ENCODE assay signal across 21 cellular contexts in genomic region chr3:41112466-41112865, GRCh38.
DNase-seq lines count a peak whose midpoint lies in the region; ATAC-seq and TF ChIP-seq lines count a peak whose summit lies in the region.
"Had no signal": no experiment of that assay in that cellular context is flagged by ENCODE, and none has a peak within 500 bp of the region (broad histone marks: within the 10 kb centered on the region; RNA-seq: fewer than 3 reads in every experiment).

No MANE protein-coding gene starts in this region.

- H4K20me1 ChIP-seq in BLaER1 (no peaks in the 10 kb centered on the region), GM23338 (replicated peaks; ENCODE audit: insufficient read depth) (no peaks in the 10 kb centered on the region)

- H3K4me2 ChIP-seq in BLaER1 (peak overlapping the region; percentile 85), GM23338 (no peak overlapping the region)

- H3K36me3 Mint-ChIP-seq in WTC11 (no peaks in the 10 kb centered on the region), memory B cell (no peaks in the 10 kb centered on the region), Caco-2 (ENCODE audit: insufficient read depth, unreplicated experiment) (no peaks in the 10 kb centered on the region), progenitor cell of endocrine pancreas (ENCODE audit: insufficient read depth) (no peaks in the 10 kb centered on the region), GM23338 (ENCODE audit: low read depth) (no peaks in the 10 kb centered on the region)

- no peak for TF ChIP-seq CTCF in WTC11 (IDR thresholded peaks at IDR 0.05)
- TF ChIP-seq CTCF in Caco-2 (IDR thresholded peaks at IDR 0.05; ENCODE audit: insufficient read depth in 1 of 2, low read depth in 1 of 2, low read length in 1 of 2, severe bottlenecking in 1 of 2, unreplicated experiment in 1 of 2): no peak
- TF ChIP-seq CTCF in progenitor cell of endocrine pancreas (IDR thresholded peaks at IDR 0.05; ENCODE audit: unreplicated experiment): no peak
- TF ChIP-seq CTCF in RWPE1 (conservative IDR thresholded peaks at IDR 0.05; ENCODE audit: low read depth): no peak
- TF ChIP-seq CTCF in GM23338 (conservative IDR thresholded peaks at IDR 0.05; ENCODE audit: low read depth in 2 of 2): no peak

- H3K4me3 Mint-ChIP-seq in WTC11 (no peak overlapping the region), memory B cell (no peak overlapping the region), Caco-2 (ENCODE audit: unreplicated experiment) (no peak overlapping the region), progenitor cell of endocrine pancreas (ENCODE audit: low read depth) (no peak overlapping the region), GM23338 (no peak overlapping the region)
- H3K4me3 Mint-ChIP-seq: CD4-positive, alpha-beta T cell; HFFc6 had no signal

- BruUV-seq in Caco-2 (replicated peaks; lab: Mats Ljungman, UMichigan): no TSS peak

- H3K27ac ChIP-seq in BLaER1: peak overlapping the region; percentile 52
- no peak overlapping the region for H3K27ac ChIP-seq in RWPE1
- no peak overlapping the region for H3K27ac ChIP-seq in GM23338 (ENCODE audit: low read depth)
- H3K27ac ChIP-seq: GM23248 had no signal

- no peaks in the 10 kb centered on the region for H3K27me3 ChIP-seq in BLaER1
- H3K27me3 ChIP-seq in Caco-2 (replicated peaks; ENCODE audit: control insufficient read depth, insufficient read depth, low read length): no peaks in the 10 kb centered on the region
- no peaks in the 10 kb centered on the region for H3K27me3 ChIP-seq in GM23338 (ENCODE audit: insufficient read depth)

- DNase-seq in NAMALWA (ENCODE audit: low spot score): peak; percentile 57
- DNase-seq in WTC11 (ENCODE audit: low spot score): no peak
- no peak for DNase-seq in memory B cell (ENCODE audit: low spot score in 2 of 2)
- DNase-seq in Caco-2: no peak
- no peak for DNase-seq in progenitor cell of endocrine pancreas (ENCODE audit: low spot score, unreplicated experiment)
- DNase-seq in RWPE1 (ENCODE audit: low spot score): no peak
- no peak for DNase-seq in GM23338 (ENCODE audit: low spot score)
- DNase-seq: 8988T; C1 segment of cervical spinal cord; CD4-positive, alpha-beta T cell; DMS153; DMS79; GDM1; GM23248; H7; HFFc6; KG1 had no signal

- H3K4me1 Mint-ChIP-seq in WTC11: peaks cover 20% of the 10 kb centered on the region
- peaks cover 5% of the 10 kb centered on the region for H3K4me1 Mint-ChIP-seq in memory B cell
- H3K4me1 Mint-ChIP-seq in Caco-2 (ENCODE audit: low read depth, unreplicated experiment): peaks cover 18% of the 10 kb centered on the region
- H3K4me1 Mint-ChIP-seq in progenitor cell of endocrine pancreas (ENCODE audit: low read depth): peaks cover 10% of the 10 kb centered on the region
- H3K4me1 Mint-ChIP-seq in GM23338: peaks cover 7% of the 10 kb centered on the region; the same call in 2 of the 3 replicates

- POLR2A ChIA-PET in WTC11 (lab: Charles Lee): no interaction called here
- POLR2A ChIA-PET in Caco-2 (lab: Charles Lee): no interaction called here
- POLR2A ChIA-PET in RWPE1 (lab: Yijun Ruan, JAX; ENCODE audit: low non-redundant PET): no interaction called here

- intact Hi-C loops in Caco-2 (cut with micrococcal nuclease; ENCODE audit: unreplicated experiment): no loop called here

- H3K4me1 ChIP-seq in BLaER1: peaks cover 58% of the 10 kb centered on the region
- H3K4me1 ChIP-seq in Caco-2: peaks cover 7% of the 10 kb centered on the region; the same call in 1 of the 2 replicates
- no peaks in the 10 kb centered on the region for H3K4me1 ChIP-seq in GM23338 (ENCODE audit: insufficient read depth)

- no peaks in the 10 kb centered on the region for H3K79me2 ChIP-seq in GM23338 (replicated peaks; ENCODE audit: insufficient read depth)

- H3F3A ChIP-seq in GM23338 (replicated peaks; ENCODE audit: low read depth): no peaks in the 10 kb centered on the region

- H3K9me3 ChIP-seq in BLaER1 (no peaks in the 10 kb centered on the region), Caco-2 (no peaks in the 10 kb centered on the region)

- peaks cover 13% of the 10 kb centered on the region; the same call in 1 of the 2 replicates for H3K9me2 ChIP-seq in GM23338 (ENCODE audit: insufficient read depth)

- H2AFZ ChIP-seq in GM23338: no peak overlapping the region
- H2AFZ ChIP-seq: GM23248 had no signal

- ATAC-seq in WTC11 (no peak), memory B cell (ENCODE audit: low read depth) (no peak), GM23338 (no peak)
- ATAC-seq: HCT116, HepG2 had no signal

- H3K9ac ChIP-seq in BLaER1: no peak overlapping the region
- H3K9ac ChIP-seq: GM23248 had no signal

- H3K27me3 Mint-ChIP-seq in WTC11 (ENCODE audit: low read depth) (no peaks in the 10 kb centered on the region), memory B cell (peaks cover 9% of the 10 kb centered on the region), Caco-2 (ENCODE audit: insufficient read depth, unreplicated experiment) (no peaks in the 10 kb centered on the region), progenitor cell of endocrine pancreas (peaks cover 4% of the 10 kb centered on the region), GM23338 (ENCODE audit: insufficient read depth, low read depth, poor library complexity) (no peaks in the 10 kb centered on the region)
- H3K27me3 Mint-ChIP-seq: CD4-positive, alpha-beta T cell had no signal

- H3K9me3 Mint-ChIP-seq in WTC11 (no peaks in the 10 kb centered on the region), memory B cell (no peaks in the 10 kb centered on the region), Caco-2 (ENCODE audit: unreplicated experiment) (no peaks in the 10 kb centered on the region), progenitor cell of endocrine pancreas (ENCODE audit: low read depth) (no peaks in the 10 kb centered on the region), GM23338 (no peaks in the 10 kb centered on the region; the same call in 2 of the 3 replicates)
- H3K9me3 Mint-ChIP-seq: CD4-positive, alpha-beta T cell; HFFc6; IgD-negative memory B cell had no signal

- CTCF ChIA-PET in WTC11 (lab: Charles Lee): no interaction called here
- CTCF ChIA-PET in Caco-2 (lab: Charles Lee): no interaction called here
- CTCF ChIA-PET in RWPE1 (lab: Yijun Ruan, JAX): interaction anchor here (0.7 kb wide), 1 partner anchor 12 kb away, joined by 3 read pairs; no protein-coding TSS in a partner anchor

- H3K4me3 ChIP-seq in BLaER1 (no peak overlapping the region), Caco-2 (ENCODE audit: low read depth, low read length) (no peak overlapping the region), GM23338 (no peak overlapping the region)
- H3K4me3 ChIP-seq: GM23248 had no signal

- no peaks in the 10 kb centered on the region for H3K36me3 ChIP-seq in BLaER1
- H3K36me3 ChIP-seq in Caco-2 (ENCODE audit: control insufficient read depth, insufficient read depth, low read length): no peaks in the 10 kb centered on the region
- no peaks in the 10 kb centered on the region for H3K36me3 ChIP-seq in GM23338 (ENCODE audit: insufficient read depth)

- H3K27ac Mint-ChIP-seq in WTC11 (no peak overlapping the region), memory B cell (peak overlapping the region; percentile 6), Caco-2 (ENCODE audit: unreplicated experiment) (no peak overlapping the region), progenitor cell of endocrine pancreas (no peak overlapping the region), GM23338 (no peak overlapping the region)
- H3K27ac Mint-ChIP-seq: CD4-positive, alpha-beta T cell; HFFc6 had no signal

TF ChIP-seq in WTC11, 78 proteins besides CTCF, POLR2A, EP300 and RAD21:
- TF ChIP-seq MYBL2 (CRISPR knock-in tag; IDR thresholded peaks at IDR 0.05): no peak
- 0 out of 2 replicates have a peak, but pooled peaks have one; percentile 30 for TF ChIP-seq ZNF512 (CRISPR knock-in tag; IDR thresholded peaks at IDR 0.05; ENCODE audit: borderline replicate concordance)

TF ChIP-seq in GM23338, 12 proteins besides CTCF, POLR2A, EP300 and RAD21:
- TF ChIP-seq NANOG (IDR thresholded peaks at IDR 0.05; ENCODE audit: borderline replicate concordance) (no peak), EZH2phosphoT487 (IDR thresholded peaks at IDR 0.05; ENCODE audit: unreplicated experiment) (no peak), ZNF331 (CRISPR knock-in tag; IDR thresholded peaks at IDR 0.05; ENCODE audit: low read depth) (no peak), CREB1 (CRISPR knock-in tag; IDR thresholded peaks at IDR 0.05; ENCODE audit: low read depth) (no peak)
- TF ChIP-seq, protein P1, sequence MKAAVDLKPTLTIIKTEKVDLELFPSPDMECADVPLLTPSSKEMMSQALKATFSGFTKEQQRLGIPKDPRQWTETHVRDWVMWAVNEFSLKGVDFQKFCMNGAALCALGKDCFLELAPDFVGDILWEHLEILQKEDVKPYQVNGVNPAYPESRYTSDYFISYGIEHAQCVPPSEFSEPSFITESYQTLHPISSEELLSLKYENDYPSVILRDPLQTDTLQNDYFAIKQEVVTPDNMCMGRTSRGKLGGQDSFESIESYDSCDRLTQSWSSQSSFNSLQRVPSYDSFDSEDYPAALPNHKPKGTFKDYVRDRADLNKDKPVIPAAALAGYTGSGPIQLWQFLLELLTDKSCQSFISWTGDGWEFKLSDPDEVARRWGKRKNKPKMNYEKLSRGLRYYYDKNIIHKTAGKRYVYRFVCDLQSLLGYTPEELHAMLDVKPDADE (IDR thresholded peaks at IDR 0.05): no peak
